Comparison of ENCODE assay signal across 15 cellular contexts in the genomic region with DNA sequence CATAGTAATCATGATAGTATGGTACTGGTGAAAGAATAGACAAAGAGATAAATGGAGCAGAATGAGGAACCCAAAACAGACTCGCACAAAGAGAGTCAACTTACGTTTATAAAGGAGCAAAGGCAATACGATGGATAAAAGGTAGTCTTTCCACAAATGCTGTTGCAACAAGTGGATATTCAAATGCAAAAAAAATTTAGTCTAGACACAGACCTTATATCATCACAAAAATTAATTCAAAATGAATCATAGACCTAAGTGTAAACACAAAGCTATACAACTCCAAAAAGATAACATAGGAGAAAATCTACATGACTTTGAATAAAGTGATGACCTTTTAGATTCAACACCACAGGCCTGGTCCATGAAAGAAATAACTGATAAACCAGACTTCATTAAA.
DNase-seq lines count a peak whose midpoint lies in the region; ATAC-seq, FAIRE-seq and TF ChIP-seq lines count a peak whose summit lies in the region.
"Had no signal": no experiment of that assay in that cellular context is flagged by ENCODE, and none has a peak within 500 bp of the region (broad histone marks: within the 10 kb centered on the region; RNA-seq: fewer than 3 reads in every experiment).

No MANE protein-coding gene starts in this region.

- no peak overlapping the region for H4K8ac ChIP-seq in IMR-90 (ENCODE audit: low read depth in 2 of 2, low read length in 2 of 2)

- peak overlapping the region in 1 of 10 donors; percentile 57 for H3K27ac Mint-ChIP-seq in naive thymus-derived CD8-positive, alpha-beta T cell
- H3K27ac Mint-ChIP-seq: B cell; CD4-positive, alpha-beta T cell had no signal

- H4K91ac ChIP-seq in IMR-90 (ENCODE audit: insufficient read depth, low read depth, low read length) = no peak overlapping the region

- H3K27ac ChIP-seq in IMR-90 (ENCODE audit: insufficient read depth, low read length) = no peak overlapping the region
- H3K27ac ChIP-seq in GM12878 (ENCODE audit: control insufficient read depth, insufficient read depth) = peak overlapping the region; percentile 98
- peak overlapping the region; percentile 17 for H3K27ac ChIP-seq in osteoblast (ENCODE audit: low read depth, low read length)

- H4K5ac ChIP-seq in IMR-90 (ENCODE audit: low read depth, low read length) = no peak overlapping the region

- SMC1A ChIA-PET in GM12878 (lab: Charles Lee; ENCODE audit: uncharacterized antibody, unreplicated experiment) = interaction anchor here (0.8 to 20.2 kb wide), 8 partner anchors 8 to 581 kb away, joined by 3 to 832 read pairs (median 6); no protein-coding TSS in a partner anchor

- no peaks in the 10 kb centered on the region for H3K36me3 Mint-ChIP-seq in naive thymus-derived CD8-positive, alpha-beta T cell

- no peak overlapping the region for H2BK120ac ChIP-seq in IMR-90 (ENCODE audit: low read depth, low read length)

- no peak overlapping the region for H3K4me3 Mint-ChIP-seq in naive thymus-derived CD8-positive, alpha-beta T cell
- H3K4me3 Mint-ChIP-seq: B cell; CD4-positive, alpha-beta T cell had no signal

- H2AK9ac ChIP-seq in IMR-90 (replicated peaks; ENCODE audit: low read depth, low read length, poor library complexity) = no peak overlapping the region

- TF ChIP-seq CTCF in IMR-90 (conservative IDR thresholded peaks at IDR 0.05; ENCODE audit: low read depth, low read length) = no peak
- TF ChIP-seq CTCF in GM12878 (IDR thresholded peaks at IDR 0.05 in 2 of 3, conservative IDR thresholded peaks at IDR 0.05 in 1 of 3; ENCODE audit: control insufficient read depth in 2 of 3, extremely low read depth in 1 of 3, insufficient read depth in 1 of 3, low read depth in 3 of 3, low read length in 3 of 3) = no peak
- no peak for TF ChIP-seq CTCF in osteoblast (IDR thresholded peaks at IDR 0.05; ENCODE audit: extremely low read depth, low read depth, low read length)

- no peaks in the 10 kb centered on the region for H3K4me1 Mint-ChIP-seq in naive thymus-derived CD8-positive, alpha-beta T cell

- H3K4me1 ChIP-seq in IMR-90 (ENCODE audit: control insufficient read depth, insufficient read depth, low read length) = peaks cover 5% of the 10 kb centered on the region
- peaks cover 59% of the 10 kb centered on the region for H3K4me1 ChIP-seq in GM12878 (ENCODE audit: control insufficient read depth, insufficient read depth, low read length)
- peaks cover 4% of the 10 kb centered on the region for H3K4me1 ChIP-seq in osteoblast (ENCODE audit: insufficient read depth, low read length)
- H3K4me1 ChIP-seq: HAP-1 had no signal

- no TSS peak for BruUV-seq in IMR-90 (replicated peaks; lab: Mats Ljungman, UMichigan)
- no TSS peak for BruUV-seq in GM12878 (replicated peaks; lab: Mats Ljungman, UMichigan)

- no peak overlapping the region; the same call in 1 of the 2 replicates for H3K4me2 ChIP-seq in IMR-90 (ENCODE audit: low read depth, low read length)
- H3K4me2 ChIP-seq in GM12878 (ENCODE audit: control insufficient read depth, insufficient read depth) = no peak overlapping the region
- H3K4me2 ChIP-seq in osteoblast (ENCODE audit: insufficient read depth, low read length) = no peak overlapping the region

- H3K27me3 ChIP-seq in IMR-90 (ENCODE audit: control insufficient read depth, insufficient read depth, low read length) (no peaks in the 10 kb centered on the region), GM12878 (replicated peaks in 1 of 2; ENCODE audit: control insufficient read depth in 2 of 2, insufficient read depth in 2 of 2, low read length in 1 of 2) (no peaks in the 10 kb centered on the region), osteoblast (ENCODE audit: insufficient read depth, low read length) (no peaks in the 10 kb centered on the region)

- no peak overlapping the region for H2AK5ac ChIP-seq in IMR-90 (ENCODE audit: low read depth, low read length)

- TF ChIP-seq EP300 in GM12878 (IDR thresholded peaks at IDR 0.05; ENCODE audit: borderline replicate concordance in 1 of 2, control insufficient read depth in 1 of 2, low read depth in 2 of 2, low read length in 2 of 2) = no peak

- WGBS in IMR-90 (ENCODE audit: extremely low coverage in 2 of 2, insufficient read length in 1 of 2), 2 experiments = no CpG with 5 or more reads among the region's 3 CpGs
- WGBS in GM12878 (ENCODE audit: insufficient coverage, insufficient replicate concordance, low lambda C conversion rate, missing lambda C conversion rate) = 96% methylated on average over 3 of the region's 3 CpGs

- H3K18ac ChIP-seq in IMR-90 (ENCODE audit: low read depth, low read length) = no peak overlapping the region

- peaks cover 0 to 11% (median 2%) of the 10 kb centered on the region in 9 donors for H3K9me3 Mint-ChIP-seq in naive thymus-derived CD8-positive, alpha-beta T cell
- H3K9me3 Mint-ChIP-seq: CD4-positive, alpha-beta T cell had no signal

- intact Hi-C loops in IMR-90 (cut with micrococcal nuclease) (no loop called here), GM12878 (cut with micrococcal nuclease; ENCODE audit: unreplicated experiment) (loop anchor here (1.0 to 5.0 kb wide), 7 partner anchors 35 to 574 kb away; no protein-coding TSS in a partner anchor)

- H3K4me3 ChIP-seq in IMR-90 (ENCODE audit: insufficient read depth, low read depth, low read length) (no peak overlapping the region), GM12878 (no peak overlapping the region), osteoblast (ENCODE audit: insufficient read depth, low read length) (no peak overlapping the region)
- H3K4me3 ChIP-seq: HAP-1 had no signal

- in situ Hi-C loops in IMR-90 (cut with MboI; ENCODE audit: low sequenced_read_pairs) (no loop called here), GM12878 (cut with MboI) (loop anchor here (5.0 kb wide), 1 partner anchor 39 kb away; no protein-coding TSS in a partner anchor)

- no peak overlapping the region for H3K56ac ChIP-seq in IMR-90 (ENCODE audit: extremely low read depth, insufficient read depth, low read length)

- RAD21 ChIA-PET in GM12878 (lab: Charles Lee; ENCODE audit: unreplicated experiment) = interaction anchor here (1.1 to 9.9 kb wide), 9 partner anchors 10 to 395 kb away, joined by 3 to 231 read pairs (median 11); no protein-coding TSS in a partner anchor

- TF ChIP-seq POLR2A in GM12892 (IDR thresholded peaks at IDR 0.05; ENCODE audit: low read depth, low read length) (no peak), IMR-90 (IDR thresholded peaks at IDR 0.05; ENCODE audit: low read depth, low read length) (no peak), GM12878 (IDR thresholded peaks at IDR 0.05; ENCODE audit: low read depth, low read length) (no peak)

- H4K20me1 ChIP-seq in IMR-90 (ENCODE audit: insufficient read depth, low read length) (peaks cover 13% of the 10 kb centered on the region; the same call in 1 of the 2 replicates), GM12878 (ENCODE audit: control insufficient read depth, insufficient read depth) (no peaks in the 10 kb centered on the region), osteoblast (ENCODE audit: insufficient read depth, low read length) (peaks cover 6% of the 10 kb centered on the region)

- H2BK5ac ChIP-seq in IMR-90 (ENCODE audit: low read depth, low read length, poor library complexity, severe bottlenecking) = no peak overlapping the region

- H3K9me1 ChIP-seq in IMR-90 (ENCODE audit: insufficient read depth, low read length) = peaks cover 8% of the 10 kb centered on the region

- no peak for DNase-seq in GM12892 (ENCODE audit: insufficient read length)
- peak; percentile 53 for DNase-seq in IMR-90
- DNase-seq in GM12878 (ENCODE audit: low read depth, low spot score) = no peak
- DNase-seq in osteoblast (ENCODE audit: insufficient read length, low spot score, missing footprints) = no peak
- no peak for DNase-seq in kidney tubule cell (ENCODE audit: low spot score)
- DNase-seq in NCI-H146 treated with DMSO at 0.1 percent for 48 hours (lab: John Stamatoyannopoulos, UW; ENCODE audit: unreplicated experiment) = no peak
- no peak for DNase-seq in naive thymus-derived CD8-positive, alpha-beta T cell
- DNase-seq: C1 segment of cervical spinal cord; Calu3; CD4-positive, alpha-beta T cell; DMS 273 treated with DMSO at 0.1 percent for 48 hours; GOT3 had no signal

- no peak overlapping the region for H3K9ac ChIP-seq in IMR-90 (ENCODE audit: low read depth, low read length)
- H3K9ac ChIP-seq in GM12878 (ENCODE audit: control insufficient read depth, insufficient read depth, low read length) = no peak overlapping the region

- no peak for TF ChIP-seq RAD21 in IMR-90 (IDR thresholded peaks at IDR 0.05; ENCODE audit: low read length)
- no peak for TF ChIP-seq RAD21 in GM12878 (IDR thresholded peaks at IDR 0.05; ENCODE audit: insufficient read depth, low read depth, low read length)

- ATAC-seq in IMR-90 (ENCODE audit: low read depth) (peak; percentile 43), GM12878 (no peak)
- no peak for ATAC-seq in naive thymus-derived CD8-positive, alpha-beta T cell

- FAIRE-seq in GM12892 (lab: Jason Lieb, UNC) (peak; percentile 38), GM12878 (lab: Jason Lieb, UNC) (no peak)
- FAIRE-seq: A204.1 had no signal

- H3K4ac ChIP-seq in IMR-90 (ENCODE audit: low read depth, low read length) = no peak overlapping the region

- H3K36me3 ChIP-seq in IMR-90 (ENCODE audit: control insufficient read depth, insufficient read depth, low read length) (peaks cover 17% of the 10 kb centered on the region), GM12878 (ENCODE audit: control insufficient read depth in 2 of 2, insufficient read depth in 2 of 2, low read length in 1 of 2) (peaks cover under 1 to 4% of the 10 kb centered on the region in 2 experiments; a peak in 2 of 4 replicates), osteoblast (ENCODE audit: insufficient read depth, low read length) (peaks cover 32% of the 10 kb centered on the region)
- H3K36me3 ChIP-seq: HAP-1 had no signal

- H3K79me2 ChIP-seq in GM12878 (ENCODE audit: control insufficient read depth, insufficient read depth, low read length) (peaks cover 10% of the 10 kb centered on the region), osteoblast (ENCODE audit: insufficient read depth, low read length) (peaks cover 86% of the 10 kb centered on the region)

- no peak overlapping the region for H3K14ac ChIP-seq in IMR-90 (replicated peaks; ENCODE audit: low read depth, low read length)

- no peak overlapping the region for H2BK20ac ChIP-seq in IMR-90 (ENCODE audit: low read depth, low read length)

- POLR2A ChIA-PET in IMR-90 (lab: Charles Lee; ENCODE audit: unreplicated experiment) (no interaction called here), GM12878 (lab: Charles Lee) (interaction anchor here (1.0 to 12.2 kb wide), 4 partner anchors 12 to 49 kb away, joined by 3 to 343 read pairs (median 33); no protein-coding TSS in a partner anchor)
- POLR2A ChIA-PET in naive thymus-derived CD8-positive, alpha-beta T cell (lab: Charles Lee) = no interaction called here

- dilution Hi-C loops in IMR-90 (cut with HindIII; ENCODE audit: low sequenced_read_pairs, unreplicated experiment) = no loop called here

- H3K27me3 Mint-ChIP-seq in naive thymus-derived CD8-positive, alpha-beta T cell = peaks cover 5 to 36% (median 11%) of the 10 kb centered on the region in 5 donors

- H3K23ac ChIP-seq in IMR-90 (ENCODE audit: low read depth, low read length) = no peak overlapping the region

- peaks cover 46 to 81% of the 10 kb centered on the region in 2 experiments for H3K79me1 ChIP-seq in IMR-90 (ENCODE audit: low read depth in 1 of 2, low read length in 2 of 2)

- H3K9me3 ChIP-seq in IMR-90 (ENCODE audit: control insufficient read depth, insufficient read depth, low read length) (no peaks in the 10 kb centered on the region), GM12878 (replicated peaks; ENCODE audit: control insufficient read depth, insufficient read depth, low read length) (peaks cover 18% of the 10 kb centered on the region), osteoblast (ENCODE audit: low read depth, low read length) (no peaks in the 10 kb centered on the region)
- H3K9me3 ChIP-seq: HAP-1 had no signal

- CTCF ChIA-PET in IMR-90 (lab: Yijun Ruan, JAX) = no interaction called here
- CTCF ChIA-PET in GM12878 (lab: Yijun Ruan, JAX) = interaction anchor here (0.6 to 5.5 kb wide), 13 partner anchors 11 to 130 kb away, joined by 3 to 52 read pairs (median 4); no protein-coding TSS in a partner anchor

- no peak overlapping the region for H2AFZ ChIP-seq in IMR-90 (replicated peaks; ENCODE audit: low read length, poor library complexity)
- no peak overlapping the region for H2AFZ ChIP-seq in GM12878 (ENCODE audit: control insufficient read depth, low read depth, low read length)
- no peak overlapping the region for H2AFZ ChIP-seq in osteoblast (ENCODE audit: low read length)

- H2BK15ac ChIP-seq in IMR-90 (ENCODE audit: low read depth, low read length) = no peak overlapping the region
